ENCODE assay signal across 9 cellular contexts in the genomic region with DNA sequence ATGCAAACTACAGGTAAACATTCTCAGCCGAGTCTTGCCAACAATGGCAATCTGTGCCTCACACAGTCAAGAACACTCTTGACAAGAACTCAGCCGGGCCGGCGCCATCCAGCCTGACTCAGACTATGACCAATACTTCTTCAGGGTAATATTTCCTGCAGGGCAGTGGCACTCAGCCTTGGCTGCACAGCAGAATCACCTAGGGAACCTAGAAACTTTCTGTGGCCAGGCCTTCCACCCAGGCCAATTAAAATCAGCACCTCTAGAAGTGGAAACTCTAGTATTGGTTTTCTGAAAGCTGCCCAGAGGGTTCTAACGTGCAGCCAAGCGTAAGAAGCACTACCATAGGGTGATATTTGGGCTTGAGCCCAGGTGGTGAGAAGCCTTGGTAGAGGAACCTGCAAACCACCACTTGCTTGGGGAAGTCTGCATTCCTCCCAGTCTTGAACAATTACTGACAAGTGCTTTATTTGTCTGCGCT.
DNase-seq lines count a peak whose midpoint lies in the region; ATAC-seq and TF ChIP-seq lines count a peak whose summit lies in the region.
"Had no signal": no experiment of that assay in that cellular context is flagged by ENCODE, and none has a peak within 500 bp of the region (broad histone marks: within the 10 kb centered on the region; RNA-seq: fewer than 3 reads in every experiment).

No MANE protein-coding gene starts in this region.

- H3K27me3 ChIP-seq in thoracic aorta (replicated peaks; ENCODE audit: insufficient read depth) (no peaks in the 10 kb centered on the region), right atrium auricular region (no peaks in the 10 kb centered on the region)

- intact Hi-C loops in MCF 10A (cut with micrococcal nuclease) (no loop called here), left cardiac atrium (cut with DNase I) (no loop called here)

- H3K9me3 Mint-ChIP-seq in MCF 10A (ENCODE audit: unreplicated experiment): no peaks in the 10 kb centered on the region

- peaks cover 4% of the 10 kb centered on the region for H3K36me3 Mint-ChIP-seq in MCF 10A (ENCODE audit: insufficient read depth, unreplicated experiment)

- CTCF ChIA-PET in MCF 10A (lab: Yijun Ruan, JAX): no interaction called here

- H3K4me1 ChIP-seq in thoracic aorta (ENCODE audit: control insufficient read depth in 1 of 2, low read depth in 2 of 2) (no peaks in the 10 kb centered on the region), right atrium auricular region (no peaks in the 10 kb centered on the region)

- BruUV-seq in MCF 10A (replicated peaks; lab: Mats Ljungman, UMichigan): no TSS peak

- no peaks in the 10 kb centered on the region for H3K9me3 ChIP-seq in thoracic aorta
- H3K9me3 ChIP-seq in right atrium auricular region: no peaks in the 10 kb centered on the region

- H3K4me3 ChIP-seq in thoracic aorta (no peak overlapping the region), right atrium auricular region (no peak overlapping the region)

- POLR2A ChIA-PET in MCF 10A (lab: Yijun Ruan, JAX): interaction anchor here (0.9 to 1.3 kb wide), 6 partner anchors 9 to 244 kb away, joined by 3 to 6 read pairs (median 4); no protein-coding TSS in a partner anchor

- ATAC-seq in GM19324 (IDR thresholded peaks at IDR 0.05; ENCODE audit: low FRiP score, unreplicated experiment) (peak; percentile 77), HG03558 (IDR thresholded peaks at IDR 0.05; ENCODE audit: extremely low read depth, unreplicated experiment) (peak; percentile 65), thoracic aorta (ENCODE audit: insufficient number of reproducible peaks, low FRiP score, low read depth) (no peak), left cardiac atrium (no peak)

- TF ChIP-seq CTCF in MCF 10A (IDR thresholded peaks at IDR 0.05; ENCODE audit: unreplicated experiment) (no peak), thoracic aorta (IDR thresholded peaks at IDR 0.05) (no peak), right atrium auricular region (IDR thresholded peaks at IDR 0.05) (no peak)

- H3K4me3 Mint-ChIP-seq in MCF 10A (ENCODE audit: unreplicated experiment): no peak overlapping the region

- DNase-seq in MCF 10A (ENCODE audit: unreplicated experiment) (peak; percentile 95), thoracic aorta (ENCODE audit: low spot score) (peak; percentile 52), NCI-H446 (lab: John Stamatoyannopoulos, UW) (no peak), left cardiac atrium (no peak), right atrium auricular region (ENCODE audit: low spot score) (no peak)
- no peak for DNase-seq in activated CD4-positive, alpha-beta T cell treated with anti-CD3 and anti-CD28 coated beads for 1 hour

- H3K4me1 Mint-ChIP-seq in MCF 10A (ENCODE audit: insufficient read depth, unreplicated experiment): peaks cover 21% of the 10 kb centered on the region

- H3K27ac ChIP-seq in thoracic aorta (peak overlapping the region in 1 of 2 donors; percentile 40), right atrium auricular region (no peak overlapping the region)
- H3K27ac ChIP-seq: KMS-11 had no signal

- H3K27ac Mint-ChIP-seq in MCF 10A (ENCODE audit: low read depth, unreplicated experiment): peak overlapping the region; percentile 71

- H3K27me3 Mint-ChIP-seq in MCF 10A (ENCODE audit: insufficient read depth, unreplicated experiment): no peaks in the 10 kb centered on the region

- H3K36me3 ChIP-seq in thoracic aorta (no peaks in the 10 kb centered on the region), right atrium auricular region (no peaks in the 10 kb centered on the region)

Comparison
In these comparisons a context has a peak if more than half of its experiments do, and no peak if none do; other contexts are left out.
1. ATAC-seq: peak in GM19324 (single experiment) and HG03558 (single experiment); none in thoracic aorta (single experiment) and left cardiac atrium (0 of 2).
2. DNase-seq: peak in MCF 10A (single experiment) and thoracic aorta (single experiment); none in activated CD4-positive, alpha-beta T cell treated with anti-CD3 and anti-CD28 coated beads for 1 hour (single experiment), NCI-H446 (0 of 2), left cardiac atrium (single experiment) and right atrium auricular region (single experiment).